ENCODE assay signal across 9 cellular contexts in the genomic region with DNA sequence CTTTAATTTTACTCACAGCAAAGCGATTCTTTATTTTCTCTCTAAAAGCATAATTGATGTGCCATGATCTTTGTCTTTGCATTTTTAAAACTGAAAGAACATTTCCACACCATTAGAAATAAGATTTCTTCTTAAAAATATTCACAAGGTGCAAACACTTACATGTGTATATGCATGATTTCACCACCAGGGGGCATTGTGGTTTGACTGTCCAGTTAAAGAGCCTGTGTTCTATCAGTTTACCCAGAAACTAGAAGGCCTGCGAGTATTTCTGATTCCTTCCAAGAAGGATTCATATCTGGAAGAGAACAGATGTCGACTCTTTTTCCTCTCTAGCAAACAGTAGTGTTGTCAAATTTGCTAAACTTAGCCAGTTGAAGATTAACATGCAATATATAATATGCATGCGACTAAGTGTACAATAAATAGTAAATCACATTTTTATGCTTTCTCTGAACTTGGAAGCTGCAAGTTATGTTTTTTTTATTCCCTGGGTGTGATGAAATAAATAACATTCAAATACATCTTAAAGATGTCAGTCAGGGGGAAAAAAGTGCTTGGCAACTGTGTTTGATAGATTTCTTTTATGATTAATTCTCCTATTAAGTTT.
DNase-seq lines count a peak whose midpoint lies in the region; ATAC-seq and TF ChIP-seq lines count a peak whose summit lies in the region.
"Had no signal": no experiment of that assay in that cellular context is flagged by ENCODE, and none has a peak within 500 bp of the region (broad histone marks: within the 10 kb centered on the region; RNA-seq: fewer than 3 reads in every experiment).

No MANE protein-coding gene starts in this region.

- no peak overlapping the region for H3K9ac ChIP-seq in SU-DHL-6 (ENCODE audit: low read length)
- H3K9ac ChIP-seq: BLaER1 treated with 17β-estradiol and CSF1 and Interleukin-3, amounts not matched to agents 10 nM and 100 nM had no signal

- peaks cover 0 to 18% (median 2%) of the 10 kb centered on the region in 4 donors for H3K4me1 ChIP-seq in right lobe of liver

- WGBS in right lobe of liver (ENCODE audit: insufficient coverage, low coverage, low lambda C conversion rate, missing lambda C conversion rate) = 29% methylated on average over 4 of the region's 4 CpGs

- H3K9me2 ChIP-seq in SU-DHL-6 (replicated peaks; ENCODE audit: insufficient read depth, low read length) = no peaks in the 10 kb centered on the region

- H4K20me1 ChIP-seq in SU-DHL-6 (ENCODE audit: low read depth, low read length) = no peaks in the 10 kb centered on the region

- no peak overlapping the region for H3K4me3 ChIP-seq in Jurkat, Clone E6-1 (ENCODE audit: low read length)
- H3K4me3 ChIP-seq in SU-DHL-6 (ENCODE audit: insufficient read depth, low read length, poor library complexity, severe bottlenecking) = no peak overlapping the region
- H3K4me3 ChIP-seq in right lobe of liver = no peak overlapping the region
- H3K4me3 ChIP-seq: BLaER1 treated with 17β-estradiol and CSF1 and Interleukin-3, amounts not matched to agents 10 nM and 100 nM had no signal

- H2AFZ ChIP-seq in SU-DHL-6 (ENCODE audit: low read depth, low read length, severe bottlenecking) = no peak overlapping the region

- H3K79me2 ChIP-seq in SU-DHL-6 (ENCODE audit: insufficient read depth, low read length) = no peaks in the 10 kb centered on the region

- H3K9me3 ChIP-seq in SU-DHL-6 (ENCODE audit: insufficient read depth, low read length) (no peaks in the 10 kb centered on the region), right lobe of liver (no peaks in the 10 kb centered on the region)
- H3K9me3 ChIP-seq: BLaER1 treated with 17β-estradiol and CSF1 and Interleukin-3, amounts not matched to agents 10 nM and 100 nM had no signal

- DNase-seq in NCI-H146 (lab: John Stamatoyannopoulos, UW) = peak; percentile 71
- DNase-seq in NCI-H146 treated with DMSO at 0.1 percent for 48 hours (lab: John Stamatoyannopoulos, UW; ENCODE audit: unreplicated experiment) = no peak
- peak; percentile 65 for DNase-seq in Jurkat, Clone E6-1 (ENCODE audit: low read depth, low spot score)
- peak in 31 of 61 donors; percentile 0 to 81 (median 26) for DNase-seq in caudate nucleus (lab: John Stamatoyannopoulos, UW)
- DNase-seq in right lobe of liver = peak in 1 of 3 donors; percentile 63
- peak; percentile 94 for DNase-seq in superior temporal gyrus (ENCODE audit: extremely low spot score)

- H3F3A ChIP-seq in SU-DHL-6 (ENCODE audit: insufficient read depth) = no peaks in the 10 kb centered on the region

- peak in 2 of 4 donors; percentile 20 to 31 for ATAC-seq in right lobe of liver
- no peak for ATAC-seq in GM21737 (IDR thresholded peaks at IDR 0.05; ENCODE audit: unreplicated experiment)

- intact Hi-C loops in right lobe of liver (cut with DNase I) = loop anchor here (10.0 kb wide), 1 partner anchor 261 kb away; no protein-coding TSS in a partner anchor

- H3K4me2 ChIP-seq in SU-DHL-6 (ENCODE audit: low read depth, low read length, poor library complexity, severe bottlenecking) = no peak overlapping the region
- H3K4me2 ChIP-seq: BLaER1 treated with 17β-estradiol and CSF1 and Interleukin-3, amounts not matched to agents 10 nM and 100 nM had no signal

- H3K27me3 ChIP-seq in SU-DHL-6 (ENCODE audit: low read length) (no peaks in the 10 kb centered on the region), right lobe of liver (no peaks in the 10 kb centered on the region)
- H3K27me3 ChIP-seq: BLaER1 treated with 17β-estradiol and CSF1 and Interleukin-3, amounts not matched to agents 10 nM and 100 nM had no signal

- no peak for TF ChIP-seq POLR2A in right lobe of liver (IDR thresholded peaks at IDR 0.05)

- TF ChIP-seq CTCF in SU-DHL-6 (IDR thresholded peaks at IDR 0.05; ENCODE audit: insufficient read depth, low read length, poor library complexity, severe bottlenecking) (peak; percentile 65), right lobe of liver (IDR thresholded peaks at IDR 0.05) (peak; percentile 82 to 87 (median 84))

- H3K27ac ChIP-seq in SU-DHL-6 (ENCODE audit: low read depth, low read length) (no peak overlapping the region), caudate nucleus (ENCODE audit: low read depth, low read length) (no peak overlapping the region), right lobe of liver (no peak overlapping the region)
- H3K27ac ChIP-seq: BLaER1 treated with 17β-estradiol and CSF1 and Interleukin-3, amounts not matched to agents 10 nM and 100 nM had no signal

- H3K36me3 ChIP-seq in SU-DHL-6 (ENCODE audit: low read length) (no peaks in the 10 kb centered on the region), right lobe of liver (no peaks in the 10 kb centered on the region)
- H3K36me3 ChIP-seq: BLaER1 treated with 17β-estradiol and CSF1 and Interleukin-3, amounts not matched to agents 10 nM and 100 nM had no signal
